Comparison of ENCODE assay signal across 8 cellular contexts in the genomic region with DNA sequence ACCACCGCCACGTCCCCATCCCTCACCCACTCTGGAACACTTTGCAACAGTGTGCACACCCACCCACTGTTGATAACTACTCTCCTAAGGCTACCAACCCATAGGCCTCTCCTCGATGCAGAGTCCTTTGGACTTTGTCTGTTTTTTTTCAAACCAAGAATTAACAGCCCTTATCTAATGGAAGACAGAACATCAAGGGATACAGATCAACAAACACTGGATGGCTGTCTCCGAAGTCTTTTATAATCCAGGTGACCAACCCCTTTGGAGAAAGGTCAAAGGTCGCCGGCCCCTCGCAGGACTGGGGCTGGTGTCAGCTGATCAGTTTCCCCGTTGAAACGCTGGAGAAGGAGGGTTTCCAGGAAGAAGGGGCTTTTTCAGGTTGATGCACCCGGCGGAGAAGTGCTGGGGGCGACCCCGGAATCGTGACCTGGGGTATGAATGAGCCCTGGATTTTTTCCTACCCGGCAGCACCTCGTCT. TPM values are rescaled to one million over a fixed set of nuclear protein-coding genes. Genes with fewer than 3 reads are reported as not detected.
DNase-seq lines count a peak whose midpoint lies in the region; ATAC-seq and TF ChIP-seq lines count a peak whose summit lies in the region.

No MANE protein-coding gene starts in this region.

- H3K4me2 ChIP-seq in OCI-LY1 (ENCODE audit: low read length), result peak overlapping the region; percentile 86

- H3K4me3 ChIP-seq in BE2C (ENCODE audit: low read depth, low read length) (peak overlapping the region; percentile 60), OCI-LY1 (ENCODE audit: low read depth, low read length, poor library complexity, severe bottlenecking) (peak overlapping the region; percentile 84), liver (ENCODE audit: low read depth in 1 of 3, low read length in 3 of 3) (peak overlapping the region; percentile 87 to 99 (median 88)), suprapubic skin (peak overlapping the region; percentile 99)

- H3K27me3 ChIP-seq in BE2C (no peaks in the 10 kb centered on the region), OCI-LY1 (ENCODE audit: insufficient read depth, low read length) (no peaks in the 10 kb centered on the region), liver (ENCODE audit: control insufficient read depth in 4 of 4, insufficient read depth in 4 of 4, low read length in 3 of 4) (no peaks in the 10 kb centered on the region), suprapubic skin (no peaks in the 10 kb centered on the region)

- ATAC-seq in GM18867 (IDR thresholded peaks at IDR 0.05; ENCODE audit: unreplicated experiment), result peak; percentile 19
- peak; percentile 8 for ATAC-seq in HG03066 (IDR thresholded peaks at IDR 0.05; ENCODE audit: low read depth, unreplicated experiment)

- H3K9ac ChIP-seq in OCI-LY1 (ENCODE audit: low read length), result peak overlapping the region; percentile 72
- H3K9ac ChIP-seq in liver (ENCODE audit: low read depth in 1 of 2, low read length in 2 of 2), result peak overlapping the region; percentile 77 to 84

- H4K20me1 ChIP-seq in OCI-LY1 (ENCODE audit: insufficient read depth, low read length), result no peaks in the 10 kb centered on the region

- no peak for DNase-seq in BE2C
- DNase-seq in cerebellar cortex (ENCODE audit: low spot score), result peak; percentile 33
- no peak for DNase-seq in suprapubic skin (ENCODE audit: low spot score in 2 of 2)
- no peak for DNase-seq in NCI-H187 (lab: John Stamatoyannopoulos, UW)

- H3K27ac ChIP-seq in OCI-LY1 (ENCODE audit: low read depth, low read length, poor library complexity, severe bottlenecking), result no peak overlapping the region
- H3K27ac ChIP-seq in liver (ENCODE audit: low read depth in 1 of 2, low read length in 2 of 2), result peak overlapping the region; percentile 90 to 95
- H3K27ac ChIP-seq in suprapubic skin, result peak overlapping the region; percentile 97

- H3K9me3 ChIP-seq in BE2C (no peaks in the 10 kb centered on the region), OCI-LY1 (ENCODE audit: low read length) (no peaks in the 10 kb centered on the region), liver (ENCODE audit: control insufficient read depth in 4 of 4, low read length in 3 of 4) (no peaks in the 10 kb centered on the region), suprapubic skin (no peaks in the 10 kb centered on the region)

- no peaks in the 10 kb centered on the region for H3K9me2 ChIP-seq in OCI-LY1 (ENCODE audit: low read depth, low read length)

- WGBS in liver, result 3% methylated on average over 16 of the region's 16 CpGs
- WGBS in suprapubic skin, result 4% methylated on average over 12 of the region's 16 CpGs

- no peak for TF ChIP-seq POLR2A in suprapubic skin (IDR thresholded peaks at IDR 0.05)

- TF ChIP-seq CTCF in BE2C (IDR thresholded peaks at IDR 0.05; ENCODE audit: low read depth, low read length) (no peak), OCI-LY1 (IDR thresholded peaks at IDR 0.05; ENCODE audit: low read length) (no peak), liver (IDR thresholded peaks at IDR 0.05; ENCODE audit: low read depth, low read length, missing input control) (no peak), suprapubic skin (IDR thresholded peaks at IDR 0.05) (no peak)

- TF ChIP-seq RAD21 in liver (IDR thresholded peaks at IDR 0.05), result no peak

- H3F3A ChIP-seq in OCI-LY1 (ENCODE audit: insufficient read depth, low read length), result no peaks in the 10 kb centered on the region

- H3K36me3 ChIP-seq in BE2C (no peaks in the 10 kb centered on the region), OCI-LY1 (ENCODE audit: insufficient read depth, low read length) (peaks cover 11% of the 10 kb centered on the region; the same call in 1 of the 2 replicates), liver (ENCODE audit: control insufficient read depth in 4 of 4, insufficient read depth in 3 of 4, low read depth in 1 of 4, low read length in 3 of 4) (peaks cover 0 to 9% (median 5%) of the 10 kb centered on the region in 4 donors), suprapubic skin (peaks cover 9% of the 10 kb centered on the region)

- H3K79me2 ChIP-seq in OCI-LY1 (ENCODE audit: insufficient read depth, low read length), result peaks cover 11% of the 10 kb centered on the region

- no peak for TF ChIP-seq EP300 in suprapubic skin (IDR thresholded peaks at IDR 0.05)

- no peaks in the 10 kb centered on the region for H3K4me1 ChIP-seq in BE2C
- peaks cover 19% of the 10 kb centered on the region for H3K4me1 ChIP-seq in OCI-LY1 (ENCODE audit: insufficient read depth, low read length, severe bottlenecking)
- H3K4me1 ChIP-seq in liver (ENCODE audit: control insufficient read depth in 4 of 4, insufficient read depth in 4 of 4, low read length in 3 of 4), result peaks cover 2 to 22% (median 20%) of the 10 kb centered on the region in 4 donors
- peaks cover 33% of the 10 kb centered on the region for H3K4me1 ChIP-seq in suprapubic skin

- no peak overlapping the region for H2AFZ ChIP-seq in OCI-LY1 (ENCODE audit: low read length)

TF ChIP-seq in liver, 16 proteins besides CTCF, POLR2A, EP300 and RAD21:
- TF ChIP-seq HNF4A (conservative IDR thresholded peaks at IDR 0.05), result peak; percentile 54 to 61
- TF ChIP-seq, protein P1, sequence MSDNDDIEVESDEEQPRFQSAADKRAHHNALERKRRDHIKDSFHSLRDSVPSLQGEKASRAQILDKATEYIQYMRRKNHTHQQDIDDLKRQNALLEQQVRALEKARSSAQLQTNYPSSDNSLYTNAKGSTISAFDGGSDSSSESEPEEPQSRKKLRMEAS (IDR thresholded peaks at IDR 0.05), result no peak
- TF ChIP-seq NR2F2 (IDR thresholded peaks at IDR 0.05), result peak; percentile 68
- no peak for TF ChIP-seq HNF4G (IDR thresholded peaks at IDR 0.05)
- no peak for TF ChIP-seq JUND (IDR thresholded peaks at IDR 0.05)
- peak in 1 of 2 donors; percentile 37 for TF ChIP-seq RXRA (IDR thresholded peaks at IDR 0.05)
- TF ChIP-seq YY1 (IDR thresholded peaks at IDR 0.05), result no peak
- TF ChIP-seq FOXA1 (IDR thresholded peaks at IDR 0.05), result no peak
- no peak for TF ChIP-seq TAF1 (conservative IDR thresholded peaks at IDR 0.05)
- no peak for TF ChIP-seq EGR1 (IDR thresholded peaks at IDR 0.05; ENCODE audit: low read depth in 2 of 2)
- TF ChIP-seq, protein P2, sequence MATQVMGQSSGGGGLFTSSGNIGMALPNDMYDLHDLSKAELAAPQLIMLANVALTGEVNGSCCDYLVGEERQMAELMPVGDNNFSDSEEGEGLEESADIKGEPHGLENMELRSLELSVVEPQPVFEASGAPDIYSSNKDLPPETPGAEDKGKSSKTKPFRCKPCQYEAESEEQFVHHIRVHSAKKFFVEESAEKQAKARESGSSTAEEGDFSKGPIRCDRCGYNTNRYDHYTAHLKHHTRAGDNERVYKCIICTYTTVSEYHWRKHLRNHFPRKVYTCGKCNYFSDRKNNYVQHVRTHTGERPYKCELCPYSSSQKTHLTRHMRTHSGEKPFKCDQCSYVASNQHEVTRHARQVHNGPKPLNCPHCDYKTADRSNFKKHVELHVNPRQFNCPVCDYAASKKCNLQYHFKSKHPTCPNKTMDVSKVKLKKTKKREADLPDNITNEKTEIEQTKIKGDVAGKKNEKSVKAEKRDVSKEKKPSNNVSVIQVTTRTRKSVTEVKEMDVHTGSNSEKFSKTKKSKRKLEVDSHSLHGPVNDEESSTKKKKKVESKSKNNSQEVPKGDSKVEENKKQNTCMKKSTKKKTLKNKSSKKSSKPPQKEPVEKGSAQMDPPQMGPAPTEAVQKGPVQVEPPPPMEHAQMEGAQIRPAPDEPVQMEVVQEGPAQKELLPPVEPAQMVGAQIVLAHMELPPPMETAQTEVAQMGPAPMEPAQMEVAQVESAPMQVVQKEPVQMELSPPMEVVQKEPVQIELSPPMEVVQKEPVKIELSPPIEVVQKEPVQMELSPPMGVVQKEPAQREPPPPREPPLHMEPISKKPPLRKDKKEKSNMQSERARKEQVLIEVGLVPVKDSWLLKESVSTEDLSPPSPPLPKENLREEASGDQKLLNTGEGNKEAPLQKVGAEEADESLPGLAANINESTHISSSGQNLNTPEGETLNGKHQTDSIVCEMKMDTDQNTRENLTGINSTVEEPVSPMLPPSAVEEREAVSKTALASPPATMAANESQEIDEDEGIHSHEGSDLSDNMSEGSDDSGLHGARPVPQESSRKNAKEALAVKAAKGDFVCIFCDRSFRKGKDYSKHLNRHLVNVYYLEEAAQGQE (IDR thresholded peaks at IDR 0.05), result no peak
- no peak for TF ChIP-seq GABPA (IDR thresholded peaks at IDR 0.05 in 1 of 2, conservative IDR thresholded peaks at IDR 0.05 in 1 of 2)
- TF ChIP-seq SP1 (IDR thresholded peaks at IDR 0.05), result peak; percentile 16
- TF ChIP-seq, protein P3, sequence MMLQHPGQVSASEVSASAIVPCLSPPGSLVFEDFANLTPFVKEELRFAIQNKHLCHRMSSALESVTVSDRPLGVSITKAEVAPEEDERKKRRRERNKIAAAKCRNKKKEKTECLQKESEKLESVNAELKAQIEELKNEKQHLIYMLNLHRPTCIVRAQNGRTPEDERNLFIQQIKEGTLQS (IDR thresholded peaks at IDR 0.05), result no peak
- TF ChIP-seq FOXA2 (IDR thresholded peaks at IDR 0.05), result no peak
- TF ChIP-seq, protein P4, sequence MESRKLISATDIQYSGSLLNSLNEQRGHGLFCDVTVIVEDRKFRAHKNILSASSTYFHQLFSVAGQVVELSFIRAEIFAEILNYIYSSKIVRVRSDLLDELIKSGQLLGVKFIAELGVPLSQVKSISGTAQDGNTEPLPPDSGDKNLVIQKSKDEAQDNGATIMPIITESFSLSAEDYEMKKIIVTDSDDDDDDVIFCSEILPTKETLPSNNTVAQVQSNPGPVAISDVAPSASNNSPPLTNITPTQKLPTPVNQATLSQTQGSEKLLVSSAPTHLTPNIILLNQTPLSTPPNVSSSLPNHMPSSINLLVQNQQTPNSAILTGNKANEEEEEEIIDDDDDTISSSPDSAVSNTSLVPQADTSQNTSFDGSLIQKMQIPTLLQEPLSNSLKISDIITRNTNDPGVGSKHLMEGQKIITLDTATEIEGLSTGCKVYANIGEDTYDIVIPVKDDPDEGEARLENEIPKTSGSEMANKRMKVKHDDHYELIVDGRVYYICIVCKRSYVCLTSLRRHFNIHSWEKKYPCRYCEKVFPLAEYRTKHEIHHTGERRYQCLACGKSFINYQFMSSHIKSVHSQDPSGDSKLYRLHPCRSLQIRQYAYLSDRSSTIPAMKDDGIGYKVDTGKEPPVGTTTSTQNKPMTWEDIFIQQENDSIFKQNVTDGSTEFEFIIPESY (IDR thresholded peaks at IDR 0.05), result no peak

RNA-seq across cellular contexts. Expression of a gene that starts 0.5 kb away (rescaled TPM):
- polyA plus RNA-seq in BE2C (2012; ENCODE audit: insufficient read depth, insufficient read length, low read depth), result 18.8 TPM
- total RNA-seq in liver (10 to 100 TPM in 1 of 2 donors, 1 to 10 TPM in 1; 9.3 to 14.6 TPM), suprapubic skin (10 to 100 TPM; 13.6 to 19.4 (median 16.1) TPM)
- polyA plus RNA-seq in liver, result 10 to 100 TPM; 10.0 to 10.9 TPM

RNA-seq across cellular contexts. Expression of a gene that starts 54.0 kb away (rescaled TPM):
- polyA plus RNA-seq in BE2C (2012; ENCODE audit: insufficient read depth, insufficient read length, low read depth), result 2.5 TPM
- total RNA-seq in liver (1 to 10 TPM; 3.6 to 4.6 TPM), suprapubic skin (10 to 100 TPM; 15.8 to 26.6 (median 21.7) TPM)
- polyA plus RNA-seq in liver, result 1 to 10 TPM in 1 of 2 donors, under 1 TPM in 1; 0.99 to 1.5 TPM
